ENCODE assay signal across 19 cellular contexts in genomic region chr19:17866312-17867012, GRCh38. TPM values are rescaled to one million over a fixed set of nuclear protein-coding genes. Genes with fewer than 3 reads are reported as not detected.
DNase-seq lines count a peak whose midpoint lies in the region; ATAC-seq and TF ChIP-seq lines count a peak whose summit lies in the region.
"Had no signal": no experiment of that assay in that cellular context is flagged by ENCODE, and none has a peak within 500 bp of the region (broad histone marks: within the 10 kb centered on the region; RNA-seq: fewer than 3 reads in every experiment).

No MANE protein-coding gene starts in this region.

- peaks cover 0 to 2% of the 10 kb centered on the region in 2 donors for H3K27me3 Mint-ChIP-seq in natural killer cell treated with Interleukin-12 subunit alpha and Interleukin-12 subunit beta and Interleukin-15 and Interleukin-18, amount 100 ng/mL, for 72 hours
- H3K27me3 Mint-ChIP-seq in natural killer cell (ENCODE audit: low read depth in 2 of 2), result peaks cover 6 to 9% of the 10 kb centered on the region in 2 donors
- H3K27me3 Mint-ChIP-seq in central memory CD8-positive, alpha-beta T cell, result no peaks in the 10 kb centered on the region

- H3K4me3 ChIP-seq in RWPE2 (ENCODE audit: severe bottlenecking), result no peak overlapping the region
- H3K4me3 ChIP-seq: gastroesophageal sphincter, thoracic aorta had no signal

- TF ChIP-seq CTCF in natural killer cell (IDR thresholded peaks at IDR 0.05), result no peak
- TF ChIP-seq CTCF in RWPE2 (IDR thresholded peaks at IDR 0.05; ENCODE audit: poor library complexity, severe bottlenecking), result no peak

- peak in 1 of 2 donors; percentile 2 for ATAC-seq in natural killer cell treated with Interleukin-12 subunit alpha and Interleukin-12 subunit beta and Interleukin-15 and Interleukin-18, amount 100 ng/mL, for 72 hours
- ATAC-seq in natural killer cell (no peak), RWPE2 (ENCODE audit: low read depth) (peak; percentile 0; the same call in 2 of the 3 replicates), GM21528 (IDR thresholded peaks at IDR 0.05; ENCODE audit: low FRiP score, unreplicated experiment) (no peak), GM18519 (IDR thresholded peaks at IDR 0.05; ENCODE audit: low FRiP score, unreplicated experiment) (no peak)
- ATAC-seq in central memory CD8-positive, alpha-beta T cell (replicated peaks; ENCODE audit: extremely low read depth, poor library complexity, severe bottlenecking), result no peak
- ATAC-seq: gastroesophageal sphincter had no signal

- no peak overlapping the region for H3K27ac ChIP-seq in RWPE2 (ENCODE audit: poor library complexity, severe bottlenecking)
- H3K27ac ChIP-seq: thoracic aorta, WERI-Rb-1 had no signal

- H3K36me3 ChIP-seq in RWPE2 (ENCODE audit: low read depth), result peaks cover 35% of the 10 kb centered on the region

- no peaks in the 10 kb centered on the region for H3K9me3 ChIP-seq in RWPE2 (ENCODE audit: severe bottlenecking)
- H3K9me3 ChIP-seq: gastroesophageal sphincter, thoracic aorta had no signal

- peaks cover 22% of the 10 kb centered on the region for H3K27me3 ChIP-seq in RWPE2 (ENCODE audit: insufficient read depth, poor library complexity, severe bottlenecking)

- H3K9me3 Mint-ChIP-seq in natural killer cell treated with Interleukin-12 subunit alpha and Interleukin-12 subunit beta and Interleukin-15 and Interleukin-18, amount 100 ng/mL, for 72 hours, result no peaks in the 10 kb centered on the region
- H3K9me3 Mint-ChIP-seq in natural killer cell, result no peaks in the 10 kb centered on the region
- no peaks in the 10 kb centered on the region for H3K9me3 Mint-ChIP-seq in central memory CD8-positive, alpha-beta T cell

- no peaks in the 10 kb centered on the region for H3K36me3 Mint-ChIP-seq in natural killer cell treated with Interleukin-12 subunit alpha and Interleukin-12 subunit beta and Interleukin-15 and Interleukin-18, amount 100 ng/mL, for 72 hours
- H3K36me3 Mint-ChIP-seq in natural killer cell, result no peaks in the 10 kb centered on the region
- H3K36me3 Mint-ChIP-seq in central memory CD8-positive, alpha-beta T cell (ENCODE audit: insufficient read depth), result peaks cover 29% of the 10 kb centered on the region

- no peak for DNase-seq in natural killer cell treated with Interleukin-12 subunit alpha and Interleukin-12 subunit beta and Interleukin-15 and Interleukin-18, amount 100 ng/mL, for 72 hours (ENCODE audit: low spot score)
- DNase-seq in natural killer cell, result no peak
- no peak for DNase-seq in RWPE2 (ENCODE audit: low spot score)
- DNase-seq in central memory CD8-positive, alpha-beta T cell (ENCODE audit: low spot score in 2 of 2), result no peak
- DNase-seq in globus pallidus (ENCODE audit: low spot score), result no peak
- DNase-seq: central memory CD4-positive, alpha-beta T cell; effector CD4-positive, alpha-beta T cell; kidney glomerular epithelial cell; NCI-H1417; NCI-H524; retina had no signal

- peaks cover 1 to 5% of the 10 kb centered on the region in 2 donors for H3K4me1 Mint-ChIP-seq in natural killer cell treated with Interleukin-12 subunit alpha and Interleukin-12 subunit beta and Interleukin-15 and Interleukin-18, amount 100 ng/mL, for 72 hours (ENCODE audit: low read depth in 2 of 2)
- H3K4me1 Mint-ChIP-seq in natural killer cell, result peaks cover under 1 to 3% of the 10 kb centered on the region in 2 donors
- peaks cover 14% of the 10 kb centered on the region for H3K4me1 Mint-ChIP-seq in central memory CD8-positive, alpha-beta T cell

- peak overlapping the region; percentile 10 for H3K4me3 Mint-ChIP-seq in natural killer cell treated with Interleukin-12 subunit alpha and Interleukin-12 subunit beta and Interleukin-15 and Interleukin-18, amount 100 ng/mL, for 72 hours
- H3K4me3 Mint-ChIP-seq in natural killer cell, result no peak overlapping the region
- no peak overlapping the region for H3K4me3 Mint-ChIP-seq in central memory CD8-positive, alpha-beta T cell
- H3K4me3 Mint-ChIP-seq: B cell had no signal

- intact Hi-C loops in natural killer cell (cut with micrococcal nuclease), result no loop called here

- H3K4me1 ChIP-seq in RWPE2 (ENCODE audit: insufficient read depth, poor library complexity, severe bottlenecking), result peaks cover 18% of the 10 kb centered on the region

- H3K27ac Mint-ChIP-seq in natural killer cell treated with Interleukin-12 subunit alpha and Interleukin-12 subunit beta and Interleukin-15 and Interleukin-18, amount 100 ng/mL, for 72 hours, result peak overlapping the region in 1 of 2 donors; percentile 28
- peak overlapping the region in 1 of 2 donors; percentile 20 for H3K27ac Mint-ChIP-seq in natural killer cell
- peak overlapping the region; percentile 49 for H3K27ac Mint-ChIP-seq in central memory CD8-positive, alpha-beta T cell (ENCODE audit: low read depth)
- H3K27ac Mint-ChIP-seq: B cell had no signal

RNA-seq across cellular contexts. Expression of gene SLC5A5, which starts 5.3 kb away (rescaled TPM):
- total RNA-seq in natural killer cell treated with Interleukin-12 subunit alpha and Interleukin-12 subunit beta and Interleukin-15 and Interleukin-18, amount 100 ng/mL, for 72 hours, result under 1 TPM; 0.57 to 0.89 TPM
- under 1 TPM; 0.25 to 0.43 (median 0.26) TPM for total RNA-seq in natural killer cell
- total RNA-seq: esophagus mucosa, H4, thoracic aorta had no signal

RNA-seq across cellular contexts. Expression of gene RPL18A, which starts 6.8 kb away (rescaled TPM):
- total RNA-seq in natural killer cell treated with Interleukin-12 subunit alpha and Interleukin-12 subunit beta and Interleukin-15 and Interleukin-18, amount 100 ng/mL, for 72 hours, result 1,000 to 10,000 TPM; 1,379 to 1,604 TPM
- 1,000 to 10,000 TPM; 1,015 to 1,285 (median 1,208) TPM for total RNA-seq in natural killer cell

RNA-seq across cellular contexts. Expression of gene JAK3, which starts 18.7 kb away (rescaled TPM):
- 100 to 1,000 TPM; 184 to 195 TPM for total RNA-seq in natural killer cell treated with Interleukin-12 subunit alpha and Interleukin-12 subunit beta and Interleukin-15 and Interleukin-18, amount 100 ng/mL, for 72 hours
- 100 to 1,000 TPM in 1 of 3 donors, 10 to 100 TPM in 2; 72.1 to 105 (median 96.1) TPM for total RNA-seq in natural killer cell

RNA-seq across cellular contexts. Expression of gene INSL3, which starts 45.1 kb away (rescaled TPM):
- total RNA-seq in natural killer cell treated with Interleukin-12 subunit alpha and Interleukin-12 subunit beta and Interleukin-15 and Interleukin-18, amount 100 ng/mL, for 72 hours, result 10 to 100 TPM in 1 of 2 donors, 1 to 10 TPM in 1; 9.1 to 12.0 TPM
- total RNA-seq in natural killer cell, result 1 to 10 TPM; 1.5 to 2.9 (median 1.7) TPM
- total RNA-seq: esophagus mucosa, gastroesophageal sphincter, H4, thoracic aorta had no signal
